8 cellular contexts compared by ENCODE assay signal in the genomic region with DNA sequence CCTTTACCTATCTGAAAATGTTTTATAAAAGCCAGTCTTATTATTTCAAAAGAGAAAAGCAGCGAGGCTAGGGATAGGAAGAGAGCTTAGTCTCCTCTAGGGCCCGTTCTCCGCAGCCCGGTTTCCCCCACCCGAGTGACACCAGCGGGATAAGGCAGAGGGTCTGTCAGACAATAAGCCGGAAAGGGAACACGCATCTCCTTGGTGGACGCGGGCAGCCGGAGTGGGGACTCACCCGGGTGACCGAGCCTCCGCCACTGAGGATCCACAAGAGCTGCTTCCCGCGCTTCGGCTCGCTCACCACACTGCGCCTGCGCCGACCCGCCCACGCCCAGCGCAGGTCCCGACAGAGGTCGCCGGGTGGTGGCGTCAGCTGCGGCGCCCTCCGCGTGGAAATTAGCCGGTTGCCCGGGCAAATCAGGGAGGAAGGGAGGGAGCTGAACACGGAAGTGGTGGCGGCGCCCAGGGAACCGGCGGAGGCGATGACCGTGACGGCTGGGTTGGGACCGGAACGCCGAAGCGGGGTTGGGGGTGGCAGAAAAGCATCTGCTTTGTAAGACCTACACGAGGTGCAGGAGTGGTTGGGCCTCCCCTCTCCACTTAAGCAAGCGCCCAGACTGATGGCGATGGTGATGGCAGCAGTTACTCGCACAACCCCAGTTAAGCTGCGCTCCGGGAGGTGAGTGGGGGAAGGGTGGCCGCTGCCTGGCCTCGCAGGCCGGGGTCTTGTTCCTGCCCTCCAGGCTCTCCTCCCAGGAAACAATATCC. TPM values are rescaled to one million over a fixed set of nuclear protein-coding genes. Genes with fewer than 3 reads are reported as not detected.
DNase-seq lines count a peak whose midpoint lies in the region; ATAC-seq and TF ChIP-seq lines count a peak whose summit lies in the region.

A gene with protein sequence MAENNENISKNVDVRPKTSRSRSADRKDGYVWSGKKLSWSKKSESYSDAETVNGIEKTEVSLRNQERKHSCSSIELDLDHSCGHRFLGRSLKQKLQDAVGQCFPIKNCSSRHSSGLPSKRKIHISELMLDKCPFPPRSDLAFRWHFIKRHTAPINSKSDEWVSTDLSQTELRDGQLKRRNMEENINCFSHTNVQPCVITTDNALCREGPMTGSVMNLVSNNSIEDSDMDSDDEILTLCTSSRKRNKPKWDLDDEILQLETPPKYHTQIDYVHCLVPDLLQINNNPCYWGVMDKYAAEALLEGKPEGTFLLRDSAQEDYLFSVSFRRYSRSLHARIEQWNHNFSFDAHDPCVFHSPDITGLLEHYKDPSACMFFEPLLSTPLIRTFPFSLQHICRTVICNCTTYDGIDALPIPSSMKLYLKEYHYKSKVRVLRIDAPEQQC (plus strand): TSS at position 444 of the 768 bp plus-strand sequence. CDS start 15,806 bp downstream, outside the sequence.
TSS of gene WDHD1 (minus strand) at position 307 of the 768 bp plus-strand sequence. CDS start 312 bp downstream, outside the sequence.

- H3K36me3 ChIP-seq in gastroesophageal sphincter (no peaks in the 10 kb centered on the region), neutrophil (no peaks in the 10 kb centered on the region)

- H3K27ac Mint-ChIP-seq in activated naive CD4-positive, alpha-beta T cell treated with anti-CD3 and anti-CD28 coated beads for 36 hours: peak within 1 kb of the TSS; percentile 92

- H3K4me1 ChIP-seq in gastroesophageal sphincter (peaks cover 12 to 45% (median 17%) of the 10 kb centered on the region in 3 donors), neutrophil (ENCODE audit: control insufficient read depth in 1 of 2, insufficient read depth in 1 of 2, low read depth in 1 of 2, low read length in 1 of 2) (peaks cover 20 to 22% of the 10 kb centered on the region in 2 experiments)

- H3K36me3 Mint-ChIP-seq in activated naive CD4-positive, alpha-beta T cell treated with anti-CD3 and anti-CD28 coated beads for 36 hours (ENCODE audit: low read depth): peaks cover 25% of the 10 kb centered on the region

- peak; percentile 98 for ATAC-seq in HG02571 (IDR thresholded peaks at IDR 0.05; ENCODE audit: unreplicated experiment)
- ATAC-seq in gastroesophageal sphincter: peak; percentile 100

- H3K27me3 Mint-ChIP-seq in activated naive CD4-positive, alpha-beta T cell treated with anti-CD3 and anti-CD28 coated beads for 36 hours (ENCODE audit: low read depth): no peaks in the 10 kb centered on the region

- POLR2A ChIA-PET in GM10248 (lab: Yijun Ruan, JAX): interaction anchor here (0.6 to 1.4 kb wide), 4 partner anchors 12 to 125 kb away, joined by 3 to 7 read pairs (median 3); partner anchors contain the start of genes GCH1 and MAPK1IP1L

- peak within 1 kb of the TSS; percentile 96 for H3K4me3 Mint-ChIP-seq in activated naive CD4-positive, alpha-beta T cell treated with anti-CD3 and anti-CD28 coated beads for 36 hours

- TF ChIP-seq POLR2A in NB4 (IDR thresholded peaks at IDR 0.05; ENCODE audit: extremely low read depth, insufficient read length) (peak; percentile 91), gastroesophageal sphincter (IDR thresholded peaks at IDR 0.05) (peak; percentile 58 to 69)

- H3K27me3 ChIP-seq in gastroesophageal sphincter (no peaks in the 10 kb centered on the region), neutrophil (no peaks in the 10 kb centered on the region)

- peak within 1 kb of the TSS; percentile 66 to 92 (median 90) for H3K27ac ChIP-seq in gastroesophageal sphincter
- peak within 1 kb of the TSS; percentile 84 for H3K27ac ChIP-seq in neutrophil
- peak within 1 kb of the TSS; percentile 81 for H3K27ac ChIP-seq in substantia nigra (ENCODE audit: low read depth, low read length, poor library complexity, severe bottlenecking)

- CTCF ChIA-PET in GM10248 (lab: Yijun Ruan, JAX): interaction anchor here (0.8 to 3.7 kb wide), 9 partner anchors 11 to 133 kb away, joined by 3 to 26 read pairs (median 4); partner anchors contain the start of gene MAPK1IP1L
- CTCF ChIA-PET in activated naive CD4-positive, alpha-beta T cell treated with anti-CD3 and anti-CD28 coated beads for 36 hours (lab: Charles Lee): interaction anchor here (0.6 to 1.7 kb wide), 6 partner anchors 10 to 253 kb away, joined by 3 to 16 read pairs (median 4); partner anchors contain the start of gene MAPK1IP1L

- intact Hi-C loops in activated naive CD4-positive, alpha-beta T cell treated with anti-CD3 and anti-CD28 coated beads for 36 hours (cut with micrococcal nuclease): loop anchor here (1.0 to 5.0 kb wide), 10 partner anchors 24 to 630 kb away; partner anchors contain the start of genes CDKN3, FBXO34, GCH1 and GMFB

- H3K9me3 Mint-ChIP-seq in activated naive CD4-positive, alpha-beta T cell treated with anti-CD3 and anti-CD28 coated beads for 36 hours: no peaks in the 10 kb centered on the region

- peaks cover 46% of the 10 kb centered on the region for H3K4me1 Mint-ChIP-seq in activated naive CD4-positive, alpha-beta T cell treated with anti-CD3 and anti-CD28 coated beads for 36 hours (ENCODE audit: low read depth)

- WGBS in gastroesophageal sphincter (ENCODE audit: low coverage in 1 of 2), 2 donors: 0 to 7% methylated on average over 3 to 7 of the region's 55 CpGs

- peak; percentile 8 for TF ChIP-seq CTCF in GM10248 (IDR thresholded peaks at IDR 0.05; ENCODE audit: control extremely low read depth, extremely low read depth, low read depth, missing control alignments)
- no peak for TF ChIP-seq CTCF in NB4 (IDR thresholded peaks at IDR 0.05; ENCODE audit: low read depth, low read length)
- TF ChIP-seq CTCF in gastroesophageal sphincter (IDR thresholded peaks at IDR 0.05): peak in 3 of 4 experiments; percentile 20 to 48 (median 32)
- TF ChIP-seq CTCF in neutrophil (IDR thresholded peaks at IDR 0.05): peak; percentile 48

- H3K9me3 ChIP-seq in gastroesophageal sphincter (no peaks in the 10 kb centered on the region), neutrophil (no peaks in the 10 kb centered on the region)

- peak within 1 kb of the TSS; percentile 92 for H3K4me3 ChIP-seq in NB4 (ENCODE audit: low read depth, low read length)
- H3K4me3 ChIP-seq in gastroesophageal sphincter: peak within 1 kb of the TSS; percentile 65 to 70
- peak within 1 kb of the TSS; percentile 67 to 68 for H3K4me3 ChIP-seq in neutrophil (ENCODE audit: low read depth in 1 of 2, low read length in 1 of 2)

- TF ChIP-seq EP300 in gastroesophageal sphincter (IDR thresholded peaks at IDR 0.05): no peak

- DNase-seq in GM10248 (ENCODE audit: extremely low spot score): peak; percentile 96
- peak; percentile 96 for DNase-seq in NB4 (ENCODE audit: low read depth)
- peak; percentile 93 for DNase-seq in SK-N-DZ (ENCODE audit: low spot score)
- DNase-seq in activated naive CD4-positive, alpha-beta T cell treated with anti-CD3 and anti-CD28 coated beads for 36 hours: peak; percentile 97
- DNase-seq in substantia nigra (lab: John Stamatoyannopoulos, UW): peak; percentile 80 to 98 (median 94)

RNA-seq across cellular contexts. Expression of the first gene that starts in this region (rescaled TPM):
- 25.2 and 25.6 TPM in 2 replicates for polyA plus RNA-seq in SK-N-DZ (2014; cell fraction: cytosol; rRNA removed)
- 15.2 and 18.4 TPM in 2 replicates for polyA plus RNA-seq in SK-N-DZ (2014; cell fraction: nucleus; rRNA removed)
- total RNA-seq in activated naive CD4-positive, alpha-beta T cell treated with anti-CD3 and anti-CD28 coated beads for 36 hours: 10 to 100 TPM; 17.7 to 17.9 TPM
- total RNA-seq in gastroesophageal sphincter: 10 to 100 TPM; 25.4 to 45.0 (median 37.9) TPM

RNA-seq across cellular contexts. Expression of gene WDHD1, which starts in this region (rescaled TPM):
- polyA plus RNA-seq in SK-N-DZ (2014; cell fraction: cytosol; rRNA removed): 22.3 and 24.4 TPM in 2 replicates
- polyA plus RNA-seq in SK-N-DZ (2014; cell fraction: nucleus; rRNA removed): 19.1 and 21.3 TPM in 2 replicates
- 10 to 100 TPM; 61.1 to 62.9 TPM for total RNA-seq in activated naive CD4-positive, alpha-beta T cell treated with anti-CD3 and anti-CD28 coated beads for 36 hours
- 1 to 10 TPM in 2 of 4 donors, under 1 TPM in 2; 0.47 to 5.3 (median 2.2) TPM for total RNA-seq in gastroesophageal sphincter

Comparison
In these comparisons a context has a peak if more than half of its experiments do, and no peak if none do; other contexts are left out.
1. Peak in every context shown above with its lines: DNase-seq, ATAC-seq, H3K4me3 ChIP-seq and H3K27ac ChIP-seq.
2. RNA of gene WDHD1 (total RNA-seq): 61.1 to 62.9 TPM in activated naive CD4-positive, alpha-beta T cell treated with anti-CD3 and anti-CD28 coated beads for 36 hours; 0.47 to 5.3 TPM in gastroesophageal sphincter; every median in the first group is over 4 times any median in the second.